In the genomic region with DNA sequence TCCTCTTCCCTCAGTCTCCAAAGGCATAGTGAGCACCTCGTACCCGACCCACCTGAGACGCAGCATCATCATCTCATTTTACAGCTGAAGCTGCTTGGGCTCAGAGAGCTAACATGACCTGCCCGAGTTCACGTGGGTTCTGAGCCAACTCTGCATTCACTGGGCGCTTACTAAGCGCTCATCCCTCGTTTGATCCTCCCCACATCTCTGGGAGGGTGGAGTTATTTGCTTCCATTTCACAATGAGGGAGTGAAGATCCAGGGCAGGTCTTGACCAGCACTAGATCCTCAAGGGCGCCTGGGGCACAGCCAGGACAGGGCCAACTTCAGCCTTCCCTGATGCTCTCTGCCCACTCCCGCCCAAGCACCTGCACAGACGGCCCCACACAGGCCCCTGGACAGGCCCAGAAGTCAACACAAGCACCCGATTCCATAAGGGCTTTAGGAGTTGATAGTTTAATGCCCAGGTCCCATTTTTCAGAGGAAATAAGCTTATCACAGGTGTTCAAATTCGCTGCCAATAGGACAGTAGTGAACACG, we compare ENCODE assay signal across 21 cellular contexts.
"Had no signal": no experiment of that assay in that cellular context is flagged by ENCODE, and none has a peak within 500 bp of the region (broad histone marks: within the 10 kb centered on the region; RNA-seq: fewer than 3 reads in every experiment).

No MANE protein-coding gene starts in this region.

- H3K4me3 ChIP-seq: ascending aorta, Peyer's patch had no signal

- DNase-seq: activated CD4-positive, alpha-beta memory T cell treated with anti-CD3 and anti-CD28 coated beads, Interleukin-2, amount 10 ng/mL, durations not matched to agents 7 days and 5 days; activated CD4-positive, alpha-beta T cell treated with anti-CD3 and anti-CD28 coated beads for 36 hours; activated CD4-positive, alpha-beta T cell treated with anti-CD3 and anti-CD28 coated beads, Interleukin-2, amount 50 U/mL, for 1 hour; activated effector memory CD4-positive, alpha-beta T cell treated with anti-CD3 and anti-CD28 coated beads, Interleukin-2, amount 50 U/mL, for 16 hours; activated naive CD4-positive, alpha-beta T cell treated with Interleukin-2 at 50 U/mL for 16 hours; activated naive CD8-positive, alpha-beta T cell treated with anti-CD3 and anti-CD28 coated beads, Interleukin-2, amount 50 U/mL, for 24 hours; activated T-cell treated with anti-CD3 and anti-CD28 coated beads, Interleukin-2, amount 50 U/mL, for 4 hours; amniotic stem cell; MM.1S; NCI-H1105 treated with DMSO at 0.1 percent for 48 hours; NCI-H1436 treated with DMSO at 0.1 percent for 48 hours; NCI-H187; NCI-H2081; NCI-H510A treated with DMSO at 0.1 percent for 48 hours; NCI-H69; Peyer's patch; SHP77 treated with DMSO at 0.1 percent for 48 hours; T-helper 1 cell; WERI-Rb-1 had no signal

- H3K9me3 ChIP-seq: ascending aorta, Peyer's patch had no signal

- H3K4me1 ChIP-seq: ascending aorta, Peyer's patch had no signal

- H3K36me3 ChIP-seq: ascending aorta, Peyer's patch, WERI-Rb-1 had no signal

- H3K27me3 ChIP-seq: ascending aorta, Peyer's patch had no signal

- ATAC-seq: activated CD4-positive, alpha-beta T cell treated with anti-CD3 and anti-CD28 coated beads for 36 hours; activated naive CD4-positive, alpha-beta T cell treated with anti-CD3 and anti-CD28 coated beads, Interleukin-2, amount 50 U/mL, for 72 hours; activated naive CD8-positive, alpha-beta T cell treated with anti-CD3 and anti-CD28 coated beads, Interleukin-2, amount 50 U/mL, for 24 hours; activated T-cell treated with anti-CD3 and anti-CD28 coated beads, Interleukin-2, amount 50 U/mL, for 4 hours had no signal

- H3K27ac ChIP-seq: ascending aorta, Peyer's patch, WERI-Rb-1 had no signal
